ENCODE assay signal across 12 cellular contexts in genomic region chr6:22880686-22881433, GRCh38.
DNase-seq lines count a peak whose midpoint lies in the region; FAIRE-seq and TF ChIP-seq lines count a peak whose summit lies in the region.
"Had no signal": no experiment of that assay in that cellular context is flagged by ENCODE, and none has a peak within 500 bp of the region (broad histone marks: within the 10 kb centered on the region; RNA-seq: fewer than 3 reads in every experiment).

No MANE protein-coding gene starts in this region.

- DNase-seq in AG09319 (ENCODE audit: extremely low read depth, low read depth): peak; percentile 93
- DNase-seq in RCC 7860 (ENCODE audit: low spot score): peak; percentile 97
- DNase-seq in fibroblast of mammary gland (ENCODE audit: low read depth): peak; percentile 94
- DNase-seq in neural crest cell (ENCODE audit: low read depth, low spot score): no peak
- no peak for DNase-seq in NCI-H146 (lab: John Stamatoyannopoulos, UW)
- DNase-seq in spleen: no peak
- DNase-seq in SHP77 treated with DMSO at 0.1 percent for 48 hours (lab: John Stamatoyannopoulos, UW): no peak
- DNase-seq in activated T-cell treated with anti-CD3 and anti-CD28 coated beads for 4 hours: no peak
- DNase-seq: dorsolateral prefrontal cortex; KG1; stimulated activated CD4-positive, alpha-beta T cell treated with anti-CD3 and anti-CD28 coated beads, Interleukin-2, amount 100 ng/mL, for 48 hours had no signal

- FAIRE-seq in RCC 7860 (lab: Jason Lieb, UNC): peak; percentile 96

- H3K4me3 ChIP-seq in fibroblast of mammary gland (ENCODE audit: control insufficient read depth, low read depth, low read length) (no peak overlapping the region), spleen (no peak overlapping the region)
- H3K4me3 ChIP-seq: dorsolateral prefrontal cortex had no signal

- no peaks in the 10 kb centered on the region for H3K9me3 Mint-ChIP-seq in neural crest cell

- no peaks in the 10 kb centered on the region for H3K36me3 ChIP-seq in spleen

- 74 to 86% (median 79%) methylated on average over 3 of the region's 3 CpGs for whole genome bisulfite sequencing in spleen, 5 donors

- H3K9me3 ChIP-seq in spleen: peaks cover 0 to 11% (median 0%) of the 10 kb centered on the region in 8 donors

- peaks cover 0 to 7% (median 1%) of the 10 kb centered on the region in 6 donors for H3K4me1 ChIP-seq in spleen

- peak overlapping the region; percentile 32 for H3K27ac Mint-ChIP-seq in neural crest cell (ENCODE audit: unreplicated experiment)
- H3K27ac Mint-ChIP-seq: T-helper 1 cell treated with Interleukin-12 subunit alpha and Interleukin-12 subunit beta and Interleukin-4 antibody, amounts not matched to agents 30 μg/mL and 1 μg/mL, for 36 hours had no signal

- intact Hi-C loops in spleen (cut with DNase I; ENCODE audit: low total_unique reads): no loop called here

- H3K27me3 ChIP-seq in spleen (replicated peaks in 1 of 7): no peaks in the 10 kb centered on the region
- H3K27me3 ChIP-seq: dorsolateral prefrontal cortex had no signal

- no peak for TF ChIP-seq POLR2A in spleen (IDR thresholded peaks at IDR 0.05)

- no peak overlapping the region for H3K27ac ChIP-seq in spleen
- H3K27ac ChIP-seq: dorsolateral prefrontal cortex had no signal

- H3K4me3 Mint-ChIP-seq in neural crest cell: no peak overlapping the region
- H3K4me3 Mint-ChIP-seq: T-helper 1 cell treated with Interleukin-12 subunit alpha and Interleukin-12 subunit beta and Interleukin-4 antibody, amounts not matched to agents 30 μg/mL and 1 μg/mL, for 36 hours had no signal

- peaks cover 2% of the 10 kb centered on the region for H3K36me3 Mint-ChIP-seq in neural crest cell (ENCODE audit: low read depth)

- H3K4me1 Mint-ChIP-seq in neural crest cell: peaks cover 60% of the 10 kb centered on the region

- no peaks in the 10 kb centered on the region for H3K27me3 Mint-ChIP-seq in neural crest cell (ENCODE audit: low read depth)

- TF ChIP-seq CTCF in AG09319 (IDR thresholded peaks at IDR 0.05; ENCODE audit: low read depth, low read length) (no peak), fibroblast of mammary gland (conservative IDR thresholded peaks at IDR 0.05; ENCODE audit: control insufficient read depth, insufficient read depth, low read depth, low read length) (no peak), neural crest cell (conservative IDR thresholded peaks at IDR 0.05) (no peak), spleen (IDR thresholded peaks at IDR 0.05 in 8 of 11, conservative IDR thresholded peaks at IDR 0.05 in 3 of 11) (no peak)

Comparison
In these comparisons a context has a peak if more than half of its experiments do, and no peak if none do; other contexts are left out.
1. DNase-seq: peak in AG09319 (single experiment), RCC 7860 (single experiment) and fibroblast of mammary gland (single experiment); none in neural crest cell (single experiment), NCI-H146 (single experiment), spleen (single experiment), SHP77 treated with DMSO at 0.1 percent for 48 hours (single experiment) and activated T-cell treated with anti-CD3 and anti-CD28 coated beads for 4 hours (single experiment).